In genomic region chrX:107805179-107805578, GRCh38 we compare ENCODE assay signal across 24 cellular contexts. TPM values are rescaled to one million over a fixed set of nuclear protein-coding genes. Genes with fewer than 3 reads are reported as not detected.
A peak's percentile ranks its signal among the peaks of the same experiment; 100 is the strongest.
DNase-seq lines count a peak whose midpoint lies in the region; ATAC-seq, FAIRE-seq and TF ChIP-seq lines count a peak whose summit lies in the region.
"Had no signal": no experiment of that assay in that cellular context is flagged by ENCODE, and none has a peak within 500 bp of the region (broad histone marks: within the 10 kb centered on the region; RNA-seq: fewer than 3 reads in every experiment).

No MANE protein-coding gene starts in this region.

- no peak overlapping the region for H2BK20ac ChIP-seq in H1 (ENCODE audit: low read length)

- no peak overlapping the region for H3K56ac ChIP-seq in H1 (replicated peaks; ENCODE audit: insufficient read length, low read depth, low read length)

- no peak overlapping the region for H3K4ac ChIP-seq in H1 (replicated peaks; ENCODE audit: insufficient read length, low read depth, low read length)

- H2BK12ac ChIP-seq in H1 (ENCODE audit: low read depth, low read length): no peak overlapping the region

- no peaks in the 10 kb centered on the region for H3K79me2 ChIP-seq in H1 (ENCODE audit: control insufficient read depth in 1 of 2, insufficient read depth in 2 of 2, low read length in 2 of 2)

- H3K27me3 ChIP-seq in H1 (replicated peaks in 1 of 4; ENCODE audit: control insufficient read depth in 3 of 4, extremely low read depth in 1 of 4, insufficient read depth in 3 of 4, low read length in 3 of 4): no peaks in the 10 kb centered on the region
- H3K27me3 ChIP-seq: BE2C had no signal

- TF ChIP-seq RAD21 in H1 (IDR thresholded peaks at IDR 0.05 in 1 of 2, conservative IDR thresholded peaks at IDR 0.05 in 1 of 2; ENCODE audit: low read depth in 2 of 2, low read length in 2 of 2): no peak

- H3K4me2 ChIP-seq in H1 (ENCODE audit: insufficient read depth in 1 of 2, low read depth in 2 of 2, low read length in 2 of 2): no peak overlapping the region
- H3K4me2 ChIP-seq: A549; BLaER1 treated with 17β-estradiol and CSF1 and Interleukin-3, amounts not matched to agents 10 nM and 100 nM had no signal

- no peak overlapping the region for H2AK5ac ChIP-seq in H1 (ENCODE audit: low read depth, low read length)

- no peaks in the 10 kb centered on the region for H4K20me1 ChIP-seq in H1 (replicated peaks in 1 of 2; ENCODE audit: control insufficient read depth in 1 of 2, insufficient read depth in 2 of 2, low read length in 2 of 2)
- H4K20me1 ChIP-seq: BLaER1 treated with 17β-estradiol and CSF1 and Interleukin-3, amounts not matched to agents 10 nM and 100 nM had no signal

- POLR2A ChIA-PET in H1 (lab: Charles Lee; ENCODE audit: partially characterized antibody): no interaction called here

- TF ChIP-seq POLR2A in H1 (IDR thresholded peaks at IDR 0.05; ENCODE audit: control extremely low read depth in 1 of 2, low read depth in 2 of 2, low read length in 2 of 2): no peak

- H2BK15ac ChIP-seq in H1 (ENCODE audit: low read length): no peak overlapping the region

- no peak overlapping the region for H4K5ac ChIP-seq in H1 (ENCODE audit: insufficient read length, low read depth, low read length)

- no peak overlapping the region for H2AFZ ChIP-seq in H1 (ENCODE audit: low read length)

- H2BK5ac ChIP-seq in H1 (ENCODE audit: low read depth, low read length): no peak overlapping the region

- peak; percentile 24 for DNase-seq in NCI-H748 (lab: John Stamatoyannopoulos, UW; ENCODE audit: unreplicated experiment)
- DNase-seq in NCI-H748 treated with DMSO at 0.1 percent for 48 hours (lab: John Stamatoyannopoulos, UW): no peak
- DNase-seq in H1 (ENCODE audit: low read depth in 1 of 2, low spot score in 2 of 2): no peak
- peak; percentile 1 for DNase-seq in left kidney (ENCODE audit: low read depth, low spot score)
- no peak for DNase-seq in foreskin melanocyte
- DNase-seq: 8988T; ACHN; AML-193; BE2C; CD4-positive, alpha-beta T cell; CD8-positive, alpha-beta memory T cell; DMS 273 treated with DMSO at 0.1 percent for 48 hours; DMS79; EL; GDM1; GOT3; H7; HCEC 1CT had no signal

- H2BK120ac ChIP-seq in H1 (replicated peaks; ENCODE audit: low read depth, low read length): no peak overlapping the region

- no peak overlapping the region for H3K9ac ChIP-seq in H1 (replicated peaks in 1 of 4; ENCODE audit: extremely low read depth in 1 of 4, low read depth in 3 of 4, low read length in 3 of 4)
- H3K9ac ChIP-seq: BLaER1 treated with 17β-estradiol and CSF1 and Interleukin-3, amounts not matched to agents 10 nM and 100 nM had no signal

- H3K14ac ChIP-seq in H1 (ENCODE audit: insufficient read length): no peak overlapping the region

- no peaks in the 10 kb centered on the region for H3K79me1 ChIP-seq in H1 (ENCODE audit: low read depth, low read length)

- ATAC-seq in GM21447 (IDR thresholded peaks at IDR 0.05; ENCODE audit: unreplicated experiment): no peak
- ATAC-seq: A549 had no signal

- H3K36me3 ChIP-seq in H1 (ENCODE audit: control insufficient read depth in 2 of 4, insufficient read depth in 4 of 4, low read length in 3 of 4): no peaks in the 10 kb centered on the region
- H3K36me3 ChIP-seq: BE2C; BLaER1 treated with 17β-estradiol and CSF1 and Interleukin-3, amounts not matched to agents 10 nM and 100 nM had no signal

- no peak overlapping the region for H4K91ac ChIP-seq in H1 (replicated peaks; ENCODE audit: insufficient read length, low read length)

- no peak overlapping the region for H3K23ac ChIP-seq in H1 (ENCODE audit: insufficient read length)

- no peak overlapping the region for H3K18ac ChIP-seq in H1 (ENCODE audit: extremely low read depth, low read length)

- no peak for TF ChIP-seq EP300 in H1 (IDR thresholded peaks at IDR 0.05; ENCODE audit: borderline replicate concordance in 1 of 2, low read depth in 2 of 2, low read length in 2 of 2)

- no peaks in the 10 kb centered on the region for H3K9me3 ChIP-seq in H1 (ENCODE audit: insufficient read depth in 2 of 2, low read depth in 1 of 2, low read length in 1 of 2)
- H3K9me3 ChIP-seq: BE2C had no signal

- CTCF ChIA-PET in H1 (lab: Charles Lee; ENCODE audit: partially characterized antibody): no interaction called here

- H3K27ac ChIP-seq in H1 (ENCODE audit: low read depth, low read length): no peak overlapping the region
- H3K27ac ChIP-seq: A549; BLaER1 treated with 17β-estradiol and CSF1 and Interleukin-3, amounts not matched to agents 10 nM and 100 nM had no signal

- FAIRE-seq in H1 (lab: Jason Lieb, UNC): peak; percentile 36
- FAIRE-seq: A549, D721Med, GM12891 had no signal

- 87% methylated on average over 3 of the region's 3 CpGs; no CpG with 5 or more reads in 1 of the 2 experiments for WGBS in H1 (ENCODE audit: extremely low coverage in 1 of 2, insufficient coverage in 1 of 2, insufficient read length in 1 of 2, insufficient replicate concordance in 2 of 2, low coverage in 1 of 2, low lambda C conversion rate in 2 of 2, missing lambda C conversion rate in 1 of 2), 2 experiments

- H3K23me2 ChIP-seq in H1 (ENCODE audit: low read depth, low read length): no peaks in the 10 kb centered on the region

- H3K4me3 ChIP-seq in H1 (ENCODE audit: extremely low read depth in 1 of 4, insufficient read depth in 2 of 4, low read depth in 3 of 4, low read length in 4 of 4): no peak overlapping the region
- H3K4me3 ChIP-seq: A549; BLaER1 treated with 17β-estradiol and CSF1 and Interleukin-3, amounts not matched to agents 10 nM and 100 nM had no signal

- TF ChIP-seq CTCF in H1 (IDR thresholded peaks at IDR 0.05; ENCODE audit: control extremely low read depth in 1 of 3, insufficient read depth in 1 of 3, low read depth in 1 of 3, low read length in 3 of 3): no peak

- no peak overlapping the region for H4K8ac ChIP-seq in H1 (ENCODE audit: extremely low read depth, insufficient read depth, low read length)

- no peaks in the 10 kb centered on the region for H3K4me1 ChIP-seq in H1 (replicated peaks in 1 of 4; ENCODE audit: control insufficient read depth in 3 of 4, insufficient read depth in 4 of 4, low read length in 3 of 4)
- H3K4me1 ChIP-seq: A549; BE2C; BLaER1 treated with 17β-estradiol and CSF1 and Interleukin-3, amounts not matched to agents 10 nM and 100 nM had no signal

TF ChIP-seq in H1, 55 proteins besides CTCF, POLR2A, EP300 and RAD21 (continues in another document):
- TF ChIP-seq GABPA (IDR thresholded peaks at IDR 0.05; ENCODE audit: borderline replicate concordance, insufficient read depth, low read length) (no peak), CTBP2 (IDR thresholded peaks at IDR 0.05; ENCODE audit: borderline replicate concordance, insufficient read depth, insufficient read length, low read length) (no peak), BACH1 (IDR thresholded peaks at IDR 0.05; ENCODE audit: low read length) (no peak)

RNA-seq across cellular contexts. Expression of gene MID2, which starts 20.5 kb away (rescaled TPM):
- total RNA-seq in H1 (2021; fragmentation: NEBNext Ultra II Directional; extraction: Animal tissue kit (Norgen Biotek cat#: 25700)): 1.6 and 1.7 TPM in 2 replicates
- polyA plus RNA-seq in H1 (2011; rRNA removed): 0.98 and 1.3 TPM in 2 replicates
- polyA plus RNA-seq in H1 (2011; cell fraction: cytosol; rRNA removed): 0.90 TPM
- 1.5 TPM for polyA plus RNA-seq in H1 (2011; cell fraction: nucleus; rRNA removed)
- 0.66 to 1.5 TPM (median 1.0 TPM) in 4 replicates for polyA plus RNA-seq in H1 (2012, experiment 1 of 2)
- polyA plus RNA-seq in H1 (2012, experiment 2 of 2): 0.25 TPM
- polyA plus RNA-seq in H1 (2013, experiment 1 of 2): 0.59 TPM
- 0.53 TPM for polyA plus RNA-seq in H1 (2013, experiment 2 of 2)
- 5.5 and 9.0 TPM in 2 replicates for polyA minus RNA-seq in H1 (2011; rRNA and poly(A)+ RNA removed)
- 2.6 TPM for polyA minus RNA-seq in H1 (2011; cell fraction: cytosol; rRNA and poly(A)+ RNA removed)
- 5.0 TPM for polyA minus RNA-seq in H1 (2011; cell fraction: nucleus; rRNA and poly(A)+ RNA removed)

RNA-seq across cellular contexts. Expression of gene NCBP2L, which starts 27.6 kb away (rescaled TPM):
- total RNA-seq in H1 (2021; fragmentation: NEBNext Ultra II Directional; extraction: Animal tissue kit (Norgen Biotek cat#: 25700)): not detected in 2 replicates
- polyA plus RNA-seq in H1 (2011; rRNA removed): not detected in 2 replicates
- polyA plus RNA-seq in H1 (2011; cell fraction: cytosol; rRNA removed): not detected
- polyA plus RNA-seq in H1 (2011; cell fraction: nucleus; rRNA removed): not detected
- polyA plus RNA-seq in H1 (2012, experiment 1 of 2): not detected in 4 replicates
- polyA plus RNA-seq in H1 (2012, experiment 2 of 2): not detected
- polyA plus RNA-seq in H1 (2013, experiment 1 of 2): not detected
- polyA plus RNA-seq in H1 (2013, experiment 2 of 2): not detected
- polyA minus RNA-seq in H1 (2011; rRNA and poly(A)+ RNA removed): not detected in 2 replicates
- polyA minus RNA-seq in H1 (2011; cell fraction: cytosol; rRNA and poly(A)+ RNA removed): not detected
- not detected for polyA minus RNA-seq in H1 (2011; cell fraction: nucleus; rRNA and poly(A)+ RNA removed)
- total RNA-seq: CD4-positive, alpha-beta T cell; CD8-positive, alpha-beta memory T cell; H7 had no signal
- polyA plus RNA-seq: A549, CD14-positive monocyte had no signal

RNA-seq across cellular contexts. Expression of gene TSC22D3, which starts 29.6 kb away (rescaled TPM):
- 7.6 TPM in 2 replicates for total RNA-seq in H1 (2021; fragmentation: NEBNext Ultra II Directional; extraction: Animal tissue kit (Norgen Biotek cat#: 25700))
- 12.9 and 19.1 TPM in 2 replicates for polyA plus RNA-seq in H1 (2011; rRNA removed)
- 24.8 TPM for polyA plus RNA-seq in H1 (2011; cell fraction: cytosol; rRNA removed)
- polyA plus RNA-seq in H1 (2011; cell fraction: nucleus; rRNA removed): 38.1 TPM
- 7.3 to 10.6 TPM (median 8.5 TPM) in 4 replicates for polyA plus RNA-seq in H1 (2012, experiment 1 of 2)
- 4.2 TPM for polyA plus RNA-seq in H1 (2012, experiment 2 of 2)
- polyA plus RNA-seq in H1 (2013, experiment 1 of 2): 7.2 TPM
- polyA plus RNA-seq in H1 (2013, experiment 2 of 2): 7.5 TPM
- polyA minus RNA-seq in H1 (2011; rRNA and poly(A)+ RNA removed): 8.6 and 11.4 TPM in 2 replicates
- 11.3 TPM for polyA minus RNA-seq in H1 (2011; cell fraction: cytosol; rRNA and poly(A)+ RNA removed)
- 26.9 TPM for polyA minus RNA-seq in H1 (2011; cell fraction: nucleus; rRNA and poly(A)+ RNA removed)

Comparison
In these comparisons a context has a peak if more than half of its experiments do, and no peak if none do; other contexts are left out.
1. DNase-seq: peak in NCI-H748 (single experiment) and left kidney (single experiment); none in NCI-H748 treated with DMSO at 0.1 percent for 48 hours (single experiment), H1 (0 of 2) and foreskin melanocyte (single experiment).